Comparison of ENCODE assay signal across 16 cellular contexts in genomic region chr9:124505006-124505900, GRCh38. TPM values are rescaled to one million over a fixed set of nuclear protein-coding genes. Genes with fewer than 3 reads are reported as not detected.
DNase-seq lines count a peak whose midpoint lies in the region; ATAC-seq and TF ChIP-seq lines count a peak whose summit lies in the region.
"Had no signal": no experiment of that assay in that cellular context is flagged by ENCODE, and none has a peak within 500 bp of the region (broad histone marks: within the 10 kb centered on the region; RNA-seq: fewer than 3 reads in every experiment).

No MANE protein-coding gene starts in this region.

- H3K9me3 ChIP-seq in SK-N-SH: no peaks in the 10 kb centered on the region
- H3K9me3 ChIP-seq in adrenal gland (replicated peaks in 1 of 3): no peaks in the 10 kb centered on the region
- H3K9me3 ChIP-seq in prostate gland: no peaks in the 10 kb centered on the region
- H3K9me3 ChIP-seq: Peyer's patch, tibial artery had no signal

- H3K4me2 ChIP-seq in SK-N-SH: no peak overlapping the region

- H3K79me2 ChIP-seq in SK-N-SH (ENCODE audit: insufficient read depth): no peaks in the 10 kb centered on the region

- H3K9ac ChIP-seq in SK-N-SH: no peak overlapping the region

- H3K9me2 ChIP-seq in SK-N-SH: no peaks in the 10 kb centered on the region

- no peak overlapping the region for H3K4me3 ChIP-seq in SK-N-SH (ENCODE audit: low read depth in 2 of 2, low read length in 1 of 2)
- H3K4me3 ChIP-seq in adrenal gland: peak overlapping the region in 3 of 4 donors; percentile 38 to 76 (median 40)
- no peak overlapping the region for H3K4me3 ChIP-seq in prostate gland

- peaks cover 0 to 2% (median 0%) of the 10 kb centered on the region in 6 donors for H3K9me3 Mint-ChIP-seq in immature natural killer cell
- no peaks in the 10 kb centered on the region for H3K9me3 Mint-ChIP-seq in stimulated activated effector memory CD8-positive, alpha-beta T cell treated with anti-CD3 and anti-CD28 coated beads, Interleukin-12 subunit alpha, Interleukin-12 subunit beta, amount 100 ng/mL, for 72 hours
- H3K9me3 Mint-ChIP-seq: activated naive CD4-positive, alpha-beta T cell treated with anti-CD3 and anti-CD28 coated beads for 36 hours; T-helper 1 cell treated with Interleukin-12 subunit alpha and Interleukin-12 subunit beta and Interleukin-4 antibody, amounts not matched to agents 30 μg/mL and 1 μg/mL, for 36 hours had no signal

- no peak for TF ChIP-seq RAD21 in SK-N-SH (IDR thresholded peaks at IDR 0.05; ENCODE audit: low read length)

- H3K27ac ChIP-seq in SK-N-SH (ENCODE audit: low read depth in 2 of 2, low read length in 1 of 2) (no peak overlapping the region), adrenal gland (peak overlapping the region; percentile 53 to 95 (median 90)), prostate gland (no peak overlapping the region)
- H3K27ac ChIP-seq: Peyer's patch, tibial artery had no signal

- H3K4me3 Mint-ChIP-seq in immature natural killer cell: peak overlapping the region in 4 of 5 donors; percentile 38 to 69 (median 46)
- peak overlapping the region; percentile 35 for H3K4me3 Mint-ChIP-seq in stimulated activated effector memory CD8-positive, alpha-beta T cell treated with anti-CD3 and anti-CD28 coated beads, Interleukin-12 subunit alpha, Interleukin-12 subunit beta, amount 100 ng/mL, for 72 hours
- H3K4me3 Mint-ChIP-seq: activated naive CD4-positive, alpha-beta T cell treated with anti-CD3 and anti-CD28 coated beads for 36 hours; T-helper 1 cell treated with Interleukin-12 subunit alpha and Interleukin-12 subunit beta and Interleukin-4 antibody, amounts not matched to agents 30 μg/mL and 1 μg/mL, for 36 hours had no signal

- H3K4me1 Mint-ChIP-seq in immature natural killer cell: peaks cover 6 to 7% of the 10 kb centered on the region in 2 donors
- H3K4me1 Mint-ChIP-seq in stimulated activated effector memory CD8-positive, alpha-beta T cell treated with anti-CD3 and anti-CD28 coated beads, Interleukin-12 subunit alpha, Interleukin-12 subunit beta, amount 100 ng/mL, for 72 hours: peaks cover 8% of the 10 kb centered on the region

- DNase-seq in SK-N-SH: peak; percentile 42
- DNase-seq in adrenal gland: peak in 5 of 7 donors; percentile 39 to 44 (median 42)
- DNase-seq in immature natural killer cell: no peak
- no peak for DNase-seq in stimulated activated effector memory CD8-positive, alpha-beta T cell treated with anti-CD3 and anti-CD28 coated beads, Interleukin-12 subunit alpha, Interleukin-12 subunit beta, amount 100 ng/mL, for 72 hours (ENCODE audit: low spot score in 2 of 2)
- DNase-seq in NCI-H748 (lab: John Stamatoyannopoulos, UW; ENCODE audit: unreplicated experiment): no peak
- DNase-seq in prostate gland (ENCODE audit: low spot score): no peak
- DNase-seq in ecto neural progenitor cell (ENCODE audit: low spot score): no peak
- DNase-seq: activated naive CD4-positive, alpha-beta T cell treated with anti-CD3 and anti-CD28 coated beads for 36 hours; COR-L47; NCI-H1417 treated with DMSO at 0.1 percent for 48 hours; NCI-H510A treated with DMSO at 0.1 percent for 48 hours; tibial artery had no signal

- intact Hi-C loops in adrenal gland (cut with DNase I) (no loop called here), prostate gland (cut with DNase I) (no loop called here)

- H3K4me1 ChIP-seq in SK-N-SH (ENCODE audit: control insufficient read depth in 1 of 2, insufficient read depth in 2 of 2, low read depth in 1 of 2, low read length in 1 of 2) (no peaks in the 10 kb centered on the region; a peak in 1 of 4 replicates), adrenal gland (replicated peaks in 1 of 2) (peaks cover 30 to 31% of the 10 kb centered on the region in 2 donors), prostate gland (replicated peaks) (no peaks in the 10 kb centered on the region)

- no peak overlapping the region for H3K27ac Mint-ChIP-seq in immature natural killer cell
- H3K27ac Mint-ChIP-seq in stimulated activated effector memory CD8-positive, alpha-beta T cell treated with anti-CD3 and anti-CD28 coated beads, Interleukin-12 subunit alpha, Interleukin-12 subunit beta, amount 100 ng/mL, for 72 hours: no peak overlapping the region
- H3K27ac Mint-ChIP-seq: activated naive CD4-positive, alpha-beta T cell treated with anti-CD3 and anti-CD28 coated beads for 36 hours; T-helper 1 cell treated with Interleukin-12 subunit alpha and Interleukin-12 subunit beta and Interleukin-4 antibody, amounts not matched to agents 30 μg/mL and 1 μg/mL, for 36 hours had no signal

- no peak for TF ChIP-seq EP300 in SK-N-SH (IDR thresholded peaks at IDR 0.05; ENCODE audit: borderline replicate concordance in 1 of 2, low read depth in 1 of 2, low read length in 1 of 2)

- H3K27me3 ChIP-seq in SK-N-SH (ENCODE audit: insufficient read depth) (peaks cover 44% of the 10 kb centered on the region), adrenal gland (peaks cover 12% of the 10 kb centered on the region), prostate gland (replicated peaks; ENCODE audit: insufficient read depth) (peaks cover 23% of the 10 kb centered on the region)

- H2AFZ ChIP-seq in SK-N-SH (ENCODE audit: low read depth): no peak overlapping the region

- no peak for ATAC-seq in SK-N-SH treated with all-trans-retinoic acid at 6 μM for 48 hours
- ATAC-seq in stimulated activated effector memory CD8-positive, alpha-beta T cell treated with anti-CD3 and anti-CD28 coated beads, Interleukin-12 subunit alpha, Interleukin-12 subunit beta, amount 100 ng/mL, for 72 hours: no peak

- no peaks in the 10 kb centered on the region for H4K20me1 ChIP-seq in SK-N-SH (ENCODE audit: insufficient read depth)

- no peak for TF ChIP-seq POLR2A in adrenal gland (IDR thresholded peaks at IDR 0.05)
- no peak for TF ChIP-seq POLR2A in prostate gland (IDR thresholded peaks at IDR 0.05)

- TF ChIP-seq CTCF in SK-N-SH (IDR thresholded peaks at IDR 0.05) (no peak), adrenal gland (IDR thresholded peaks at IDR 0.05) (peak in 4 of 6 experiments; percentile 20 to 38 (median 21)), prostate gland (IDR thresholded peaks at IDR 0.05) (no peak)

- CTCF ChIA-PET in SK-N-SH (lab: Yijun Ruan, JAX): interaction anchor here (1.3 to 2.0 kb wide), 4 partner anchors 31 to 86 kb away, joined by 3 to 13 read pairs (median 4); no protein-coding TSS in a partner anchor

- H3K36me3 Mint-ChIP-seq in immature natural killer cell: peaks cover 0 to 5% (median 4%) of the 10 kb centered on the region in 3 donors
- no peaks in the 10 kb centered on the region for H3K36me3 Mint-ChIP-seq in stimulated activated effector memory CD8-positive, alpha-beta T cell treated with anti-CD3 and anti-CD28 coated beads, Interleukin-12 subunit alpha, Interleukin-12 subunit beta, amount 100 ng/mL, for 72 hours

- POLR2A ChIA-PET in SK-N-SH (lab: Yijun Ruan, JAX): no interaction called here

- peaks cover 7 to 12% (median 8%) of the 10 kb centered on the region in 3 donors for H3K27me3 Mint-ChIP-seq in immature natural killer cell (ENCODE audit: low read depth in 3 of 3)

- H3F3A ChIP-seq in SK-N-SH (replicated peaks; ENCODE audit: insufficient read depth): no peaks in the 10 kb centered on the region

- 56% methylated on average over 22 of the region's 69 CpGs for WGBS in SK-N-SH (ENCODE audit: low lambda C conversion rate)
- 20 to 34% (median 23%) methylated on average over 8 to 69 of the region's 69 CpGs for WGBS in adrenal gland, 4 donors
- 34% methylated on average over 69 of the region's 69 CpGs for WGBS in prostate gland

- H3K36me3 ChIP-seq in SK-N-SH (replicated peaks in 1 of 2; ENCODE audit: control insufficient read depth in 1 of 2, insufficient read depth in 2 of 2, low read length in 1 of 2) (no peaks in the 10 kb centered on the region), adrenal gland (replicated peaks in 1 of 2) (no peaks in the 10 kb centered on the region), prostate gland (no peaks in the 10 kb centered on the region)
- H3K36me3 ChIP-seq: Peyer's patch, tibial artery had no signal

TF ChIP-seq in SK-N-SH, 30 proteins besides CTCF, POLR2A, EP300 and RAD21 (continues in another document):
- TF ChIP-seq GATA2 (CRISPR knock-in tag; IDR thresholded peaks at IDR 0.05) (no peak), TCF12 (IDR thresholded peaks at IDR 0.05) (no peak)

TF ChIP-seq in SK-N-SH treated with all-trans-retinoic acid at 6 μM for 48 hours, 23 proteins besides CTCF, POLR2A, EP300 and RAD21 (continues in another document):
- TF ChIP-seq ZNF8 (CRISPR knock-in tag; IDR thresholded peaks at IDR 0.05) (no peak), GLIS3 (CRISPR knock-in tag; IDR thresholded peaks at IDR 0.05) (no peak), TCF4 (CRISPR knock-in tag; IDR thresholded peaks at IDR 0.05; ENCODE audit: borderline replicate concordance) (no peak), RARB (CRISPR knock-in tag; IDR thresholded peaks at IDR 0.05) (no peak), ESRRG (CRISPR knock-in tag; IDR thresholded peaks at IDR 0.05) (no peak), SNAI2 (CRISPR knock-in tag; IDR thresholded peaks at IDR 0.05) (no peak), OSR1 (CRISPR knock-in tag; IDR thresholded peaks at IDR 0.05) (no peak)

RNA-seq across cellular contexts. Expression of gene NR5A1, which starts 1.9 kb away (rescaled TPM):
- polyA plus RNA-seq in SK-N-SH (2012; rRNA removed) (not detected in 2 replicates), adrenal gland (100 to 1,000 TPM; 110 to 312 (median 225) TPM), immature natural killer cell (not detected)
- polyA plus RNA-seq in SK-N-SH (2012; cell fraction: cytosol; rRNA removed): not detected in 2 replicates
- polyA plus RNA-seq in SK-N-SH (2012; cell fraction: nucleus; rRNA removed): 0.02 and 0.09 TPM in 2 replicates
- total RNA-seq in adrenal gland (100 to 1,000 TPM; 167 to 637 (median 218) TPM), prostate gland (10 to 100 TPM in 1 of 2 donors, not detected in 1; 88.4 TPM)
- total RNA-seq: activated naive CD4-positive, alpha-beta T cell treated with anti-CD3 and anti-CD28 coated beads for 36 hours; HT1080 had no signal

RNA-seq across cellular contexts. Expression of gene ADGRD2, which starts 55.0 kb away (rescaled TPM):
- polyA plus RNA-seq in SK-N-SH (2012; rRNA removed) (0.05 and 0.10 TPM in 2 replicates), adrenal gland (1 to 10 TPM in 1 of 3 donors, under 1 TPM in 2; 0.16 to 1.0 (median 0.53) TPM), immature natural killer cell (not detected)
- not detected in 2 replicates for polyA plus RNA-seq in SK-N-SH (2012; cell fraction: cytosol; rRNA removed)
- polyA plus RNA-seq in SK-N-SH (2012; cell fraction: nucleus; rRNA removed): 0.11 and 0.31 TPM in 2 replicates
- total RNA-seq in adrenal gland (1 to 10 TPM in 1 of 8 donors, under 1 TPM in 4, not detected in 3; 0.29 to 4.4 (median 0.39) TPM), prostate gland (1 to 10 TPM; 1.0 to 4.0 TPM)
- total RNA-seq: activated naive CD4-positive, alpha-beta T cell treated with anti-CD3 and anti-CD28 coated beads for 36 hours; HT1080; Peyer's patch had no signal

Comparison
In these comparisons a context has a peak if more than half of its experiments do, and no peak if none do; other contexts are left out.
1. DNase-seq: peak in SK-N-SH (single experiment) and adrenal gland (5 of 7); none in immature natural killer cell (0 of 3), stimulated activated effector memory CD8-positive, alpha-beta T cell treated with anti-CD3 and anti-CD28 coated beads, Interleukin-12 subunit alpha, Interleukin-12 subunit beta, amount 100 ng/mL, for 72 hours (0 of 2), NCI-H748 (single experiment), prostate gland (single experiment) and ecto neural progenitor cell (single experiment).
2. H3K27ac ChIP-seq: peak in adrenal gland (5 of 5); none in SK-N-SH (0 of 2) and prostate gland (0 of 2).
3. H3K4me3 ChIP-seq: peak in adrenal gland (3 of 4); none in SK-N-SH (0 of 2) and prostate gland (0 of 2).
4. CTCF ChIP-seq: peak in adrenal gland (4 of 6); none in SK-N-SH (single experiment) and prostate gland (0 of 4).
5. RNA of gene NR5A1, which starts 1.9 kb away (polyA plus RNA-seq): 110 to 312 TPM in adrenal gland; 0.02 to 0.09 TPM in SK-N-SH and not detected in immature natural killer cell; every median in the first group is over 100 times any median in the second.